Comparison of ENCODE assay signal across 1 cellular context in the genomic region with DNA sequence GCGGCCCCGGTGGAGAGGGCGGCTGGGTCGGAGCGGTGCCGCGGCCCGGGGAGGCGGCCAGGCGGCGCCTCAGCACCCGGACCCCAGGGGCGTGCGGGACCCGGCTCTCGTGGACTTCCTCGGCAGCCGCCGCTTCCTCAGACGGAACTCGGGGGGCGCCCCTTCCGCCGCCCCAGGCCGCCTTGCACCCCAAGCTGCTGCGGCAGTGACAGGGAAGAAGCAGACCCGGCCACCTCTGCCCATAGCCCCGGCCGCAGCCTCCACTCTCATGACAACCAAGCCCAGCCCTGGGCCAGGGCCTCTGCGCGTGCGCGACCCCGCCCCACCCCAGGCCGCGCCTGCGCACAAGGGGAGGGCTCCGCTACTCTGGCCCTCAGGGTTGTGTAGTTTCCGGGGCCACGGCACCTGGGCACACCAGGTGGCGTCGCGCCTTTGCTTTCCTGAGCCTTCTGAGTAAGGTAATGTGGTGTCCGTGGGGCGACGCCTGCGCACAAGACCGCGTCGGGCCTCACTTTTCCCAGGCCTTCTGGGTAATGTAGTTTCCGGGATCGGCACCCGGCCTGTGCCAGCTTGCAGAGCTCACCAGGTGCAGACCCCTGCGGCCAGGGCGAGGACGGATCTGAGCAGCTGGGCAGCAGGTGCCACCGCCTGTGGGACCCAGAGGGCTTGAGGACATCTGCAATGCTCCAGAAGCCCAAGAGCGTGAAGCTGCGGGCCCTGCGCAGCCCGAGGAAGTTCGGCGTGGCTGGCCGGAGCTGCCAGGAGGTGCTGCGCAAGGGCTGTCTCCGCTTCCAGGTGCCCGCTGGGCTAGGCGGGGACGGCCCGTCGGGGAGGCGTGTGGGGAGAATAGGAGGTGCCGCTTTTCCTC.
A peak's percentile ranks its signal among the peaks of the same experiment; 100 is the strongest.
TF ChIP-seq lines count a peak whose summit lies in the region.

A gene (minus strand): TSS at position 289 of the 868 bp plus-strand sequence. CDS start 4,804 bp downstream, outside the sequence.
A gene with protein sequence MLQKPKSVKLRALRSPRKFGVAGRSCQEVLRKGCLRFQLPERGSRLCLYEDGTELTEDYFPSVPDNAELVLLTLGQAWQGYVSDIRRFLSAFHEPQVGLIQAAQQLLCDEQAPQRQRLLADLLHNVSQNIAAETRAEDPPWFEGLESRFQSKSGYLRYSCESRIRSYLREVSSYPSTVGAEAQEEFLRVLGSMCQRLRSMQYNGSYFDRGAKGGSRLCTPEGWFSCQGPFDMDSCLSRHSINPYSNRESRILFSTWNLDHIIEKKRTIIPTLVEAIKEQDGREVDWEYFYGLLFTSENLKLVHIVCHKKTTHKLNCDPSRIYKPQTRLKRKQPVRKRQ (plus strand): TSS at position 554 of the 868 bp plus-strand sequence. CDS start 128 bp downstream, at position 682.

TF ChIP-seq in HepG2, 621 proteins besides CTCF, POLR2A, EP300 and RAD21 (continued from another document):
- TF ChIP-seq, protein P1, sequence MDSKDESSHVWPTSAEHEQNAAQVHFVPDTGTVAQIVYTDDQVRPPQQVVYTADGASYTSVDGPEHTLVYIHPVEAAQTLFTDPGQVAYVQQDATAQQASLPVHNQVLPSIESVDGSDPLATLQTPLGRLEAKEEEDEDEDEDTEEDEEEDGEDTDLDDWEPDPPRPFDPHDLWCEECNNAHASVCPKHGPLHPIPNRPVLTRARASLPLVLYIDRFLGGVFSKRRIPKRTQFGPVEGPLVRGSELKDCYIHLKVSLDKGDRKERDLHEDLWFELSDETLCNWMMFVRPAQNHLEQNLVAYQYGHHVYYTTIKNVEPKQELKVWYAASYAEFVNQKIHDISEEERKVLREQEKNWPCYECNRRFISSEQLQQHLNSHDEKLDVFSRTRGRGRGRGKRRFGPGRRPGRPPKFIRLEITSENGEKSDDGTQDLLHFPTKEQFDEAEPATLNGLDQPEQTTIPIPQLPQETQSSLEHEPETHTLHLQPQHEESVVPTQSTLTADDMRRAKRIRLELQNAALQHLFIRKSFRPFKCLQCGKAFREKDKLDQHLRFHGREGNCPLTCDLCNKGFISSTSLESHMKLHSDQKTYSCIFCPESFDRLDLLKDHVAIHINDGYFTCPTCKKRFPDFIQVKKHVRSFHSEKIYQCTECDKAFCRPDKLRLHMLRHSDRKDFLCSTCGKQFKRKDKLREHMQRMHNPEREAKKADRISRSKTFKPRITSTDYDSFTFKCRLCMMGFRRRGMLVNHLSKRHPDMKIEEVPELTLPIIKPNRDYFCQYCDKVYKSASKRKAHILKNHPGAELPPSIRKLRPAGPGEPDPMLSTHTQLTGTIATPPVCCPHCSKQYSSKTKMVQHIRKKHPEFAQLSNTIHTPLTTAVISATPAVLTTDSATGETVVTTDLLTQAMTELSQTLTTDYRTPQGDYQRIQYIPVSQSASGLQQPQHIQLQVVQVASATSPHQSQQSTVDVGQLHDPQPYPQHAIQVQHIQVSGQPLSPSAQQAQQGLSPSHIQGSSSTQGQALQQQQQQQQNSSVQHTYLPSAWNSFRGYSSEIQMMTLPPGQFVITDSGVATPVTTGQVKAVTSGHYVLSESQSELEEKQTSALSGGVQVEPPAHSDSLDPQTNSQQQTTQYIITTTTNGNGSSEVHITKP (CRISPR knock-in tag; IDR thresholded peaks at IDR 0.05; ENCODE audit: low read depth): peak; percentile 81
- TF ChIP-seq, protein P2, sequence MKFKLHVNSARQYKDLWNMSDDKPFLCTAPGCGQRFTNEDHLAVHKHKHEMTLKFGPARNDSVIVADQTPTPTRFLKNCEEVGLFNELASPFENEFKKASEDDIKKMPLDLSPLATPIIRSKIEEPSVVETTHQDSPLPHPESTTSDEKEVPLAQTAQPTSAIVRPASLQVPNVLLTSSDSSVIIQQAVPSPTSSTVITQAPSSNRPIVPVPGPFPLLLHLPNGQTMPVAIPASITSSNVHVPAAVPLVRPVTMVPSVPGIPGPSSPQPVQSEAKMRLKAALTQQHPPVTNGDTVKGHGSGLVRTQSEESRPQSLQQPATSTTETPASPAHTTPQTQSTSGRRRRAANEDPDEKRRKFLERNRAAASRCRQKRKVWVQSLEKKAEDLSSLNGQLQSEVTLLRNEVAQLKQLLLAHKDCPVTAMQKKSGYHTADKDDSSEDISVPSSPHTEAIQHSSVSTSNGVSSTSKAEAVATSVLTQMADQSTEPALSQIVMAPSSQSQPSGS (CRISPR knock-in tag; IDR thresholded peaks at IDR 0.05): peak; percentile 64; the same call in 1 of the 2 replicates
- TF ChIP-seq, protein P3, sequence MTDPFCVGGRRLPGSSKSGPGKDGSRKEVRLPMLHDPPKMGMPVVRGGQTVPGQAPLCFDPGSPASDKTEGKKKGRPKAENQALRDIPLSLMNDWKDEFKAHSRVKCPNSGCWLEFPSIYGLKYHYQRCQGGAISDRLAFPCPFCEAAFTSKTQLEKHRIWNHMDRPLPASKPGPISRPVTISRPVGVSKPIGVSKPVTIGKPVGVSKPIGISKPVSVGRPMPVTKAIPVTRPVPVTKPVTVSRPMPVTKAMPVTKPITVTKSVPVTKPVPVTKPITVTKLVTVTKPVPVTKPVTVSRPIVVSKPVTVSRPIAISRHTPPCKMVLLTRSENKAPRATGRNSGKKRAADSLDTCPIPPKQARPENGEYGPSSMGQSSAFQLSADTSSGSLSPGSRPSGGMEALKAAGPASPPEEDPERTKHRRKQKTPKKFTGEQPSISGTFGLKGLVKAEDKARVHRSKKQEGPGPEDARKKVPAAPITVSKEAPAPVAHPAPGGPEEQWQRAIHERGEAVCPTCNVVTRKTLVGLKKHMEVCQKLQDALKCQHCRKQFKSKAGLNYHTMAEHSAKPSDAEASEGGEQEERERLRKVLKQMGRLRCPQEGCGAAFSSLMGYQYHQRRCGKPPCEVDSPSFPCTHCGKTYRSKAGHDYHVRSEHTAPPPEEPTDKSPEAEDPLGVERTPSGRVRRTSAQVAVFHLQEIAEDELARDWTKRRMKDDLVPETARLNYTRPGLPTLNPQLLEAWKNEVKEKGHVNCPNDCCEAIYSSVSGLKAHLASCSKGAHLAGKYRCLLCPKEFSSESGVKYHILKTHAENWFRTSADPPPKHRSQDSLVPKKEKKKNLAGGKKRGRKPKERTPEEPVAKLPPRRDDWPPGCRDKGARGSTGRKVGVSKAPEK (CRISPR knock-in tag; IDR thresholded peaks at IDR 0.05; ENCODE audit: borderline replicate concordance): no peak
- TF ChIP-seq, protein P4, sequence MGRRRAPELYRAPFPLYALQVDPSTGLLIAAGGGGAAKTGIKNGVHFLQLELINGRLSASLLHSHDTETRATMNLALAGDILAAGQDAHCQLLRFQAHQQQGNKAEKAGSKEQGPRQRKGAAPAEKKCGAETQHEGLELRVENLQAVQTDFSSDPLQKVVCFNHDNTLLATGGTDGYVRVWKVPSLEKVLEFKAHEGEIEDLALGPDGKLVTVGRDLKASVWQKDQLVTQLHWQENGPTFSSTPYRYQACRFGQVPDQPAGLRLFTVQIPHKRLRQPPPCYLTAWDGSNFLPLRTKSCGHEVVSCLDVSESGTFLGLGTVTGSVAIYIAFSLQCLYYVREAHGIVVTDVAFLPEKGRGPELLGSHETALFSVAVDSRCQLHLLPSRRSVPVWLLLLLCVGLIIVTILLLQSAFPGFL (CRISPR knock-in tag; IDR thresholded peaks at IDR 0.05): no peak
- no peak for TF ChIP-seq NFE2L1 (CRISPR knock-in tag; IDR thresholded peaks at IDR 0.05; ENCODE audit: borderline replicate concordance)
- TF ChIP-seq JDP2 (CRISPR knock-in tag; IDR thresholded peaks at IDR 0.05; ENCODE audit: borderline replicate concordance): no peak
- TF ChIP-seq ZNF350 (CRISPR knock-in tag; IDR thresholded peaks at IDR 0.05; ENCODE audit: borderline replicate concordance, low read depth): peak; percentile 66
